22 cellular contexts compared by ENCODE assay signal in the genomic region with DNA sequence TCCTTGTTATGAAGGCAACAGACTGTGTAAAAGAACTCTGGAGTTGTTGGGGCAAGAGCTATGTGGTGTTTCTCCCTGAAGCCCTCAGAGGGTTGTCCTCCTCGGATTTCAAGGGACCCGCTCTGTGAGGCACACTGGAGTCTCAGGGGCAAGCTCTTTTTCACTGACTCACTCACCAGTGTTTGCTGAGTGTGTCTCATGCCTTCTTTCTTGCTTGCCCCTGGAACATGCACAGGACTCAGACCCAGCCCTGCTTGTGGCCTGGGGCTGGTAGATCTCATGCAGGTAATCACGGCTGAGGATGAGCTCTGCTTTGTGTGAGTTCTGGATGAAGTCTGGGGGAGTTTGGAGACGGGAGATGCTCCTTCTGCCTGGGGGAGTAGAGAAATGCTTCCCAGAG.
DNase-seq lines count a peak whose midpoint lies in the region; ATAC-seq and TF ChIP-seq lines count a peak whose summit lies in the region.
"Had no signal": no experiment of that assay in that cellular context is flagged by ENCODE, and none has a peak within 500 bp of the region (broad histone marks: within the 10 kb centered on the region; RNA-seq: fewer than 3 reads in every experiment).

No MANE protein-coding gene starts in this region.

- ATAC-seq in foreskin keratinocyte, result peak; percentile 46
- ATAC-seq: SK-N-SH treated with all-trans-retinoic acid at 6 μM for 48 hours had no signal

- H3K4me1 Mint-ChIP-seq in CD4-positive, alpha-beta memory T cell, result no peaks in the 10 kb centered on the region

- H3K27me3 ChIP-seq in foreskin keratinocyte, result no peaks in the 10 kb centered on the region
- H3K27me3 ChIP-seq in CD4-positive, alpha-beta memory T cell (ENCODE audit: insufficient read depth, low read length), result no peaks in the 10 kb centered on the region

- intact Hi-C loops in CD4-positive, alpha-beta memory T cell (cut with micrococcal nuclease), result no loop called here

- H3K27ac ChIP-seq in foreskin keratinocyte, result no peak overlapping the region
- no peak overlapping the region for H3K27ac ChIP-seq in CD4-positive, alpha-beta memory T cell (ENCODE audit: low read depth, low read length)

- no peaks in the 10 kb centered on the region for H3K9me3 ChIP-seq in CD4-positive, alpha-beta memory T cell (ENCODE audit: control insufficient read depth in 1 of 2, low read length in 2 of 2)

- H3K27ac Mint-ChIP-seq in CD4-positive, alpha-beta memory T cell, result no peak overlapping the region
- H3K27ac Mint-ChIP-seq: HFFc6 had no signal

- H3K4me1 ChIP-seq in foreskin keratinocyte, result no peaks in the 10 kb centered on the region
- no peaks in the 10 kb centered on the region for H3K4me1 ChIP-seq in CD4-positive, alpha-beta memory T cell (ENCODE audit: insufficient read depth, low read length)

- no peak overlapping the region for H3K4me3 Mint-ChIP-seq in CD4-positive, alpha-beta memory T cell
- H3K4me3 Mint-ChIP-seq: HFFc6 had no signal

- no peak overlapping the region for H3K4me3 ChIP-seq in CD4-positive, alpha-beta memory T cell (ENCODE audit: low read length in 2 of 2)

- DNase-seq in ELF-1 (ENCODE audit: low read depth, low spot score), result peak; percentile 21
- DNase-seq in RKO (ENCODE audit: low spot score), result peak; percentile 2
- DNase-seq in foreskin keratinocyte, result peak; percentile 28 to 32
- DNase-seq in renal cortical epithelial cell (ENCODE audit: low read depth), result peak; percentile 42
- DNase-seq in stimulated activated CD4-positive, alpha-beta T cell treated with anti-CD3 and anti-CD28 coated beads, Interleukin-15, amount 100 ng/mL, for 24 hours, result no peak
- DNase-seq in SW480 (ENCODE audit: low spot score), result no peak
- DNase-seq in CD4-positive, alpha-beta memory T cell, result no peak
- no peak for DNase-seq in NK-92 (lab: John Stamatoyannopoulos, UW; ENCODE audit: unreplicated experiment)
- DNase-seq: ACHN, C1 segment of cervical spinal cord, DMS 273 treated with DMSO at 0.1 percent for 48 hours, DND-41, GDM1, HFFc6, NCI-H1048, NCI-H1436, NCI-H1930, NCI-H2171, NCI-H446, RPMI8226, SIG-M5 had no signal

- CTCF ChIA-PET in CD4-positive, alpha-beta memory T cell (lab: Charles Lee; ENCODE audit: partially characterized antibody), result no interaction called here

- H3K27me3 Mint-ChIP-seq in CD4-positive, alpha-beta memory T cell, result peaks cover 5 to 17% of the 10 kb centered on the region in 2 donors

- no peak for TF ChIP-seq CTCF in foreskin keratinocyte (conservative IDR thresholded peaks at IDR 0.05)

- peaks cover 0 to 2% (median 0%) of the 10 kb centered on the region in 8 donors for H3K9me3 Mint-ChIP-seq in CD4-positive, alpha-beta memory T cell
- H3K9me3 Mint-ChIP-seq: HFFc6 had no signal

- POLR2A ChIA-PET in CD4-positive, alpha-beta memory T cell (lab: Charles Lee; ENCODE audit: partially characterized antibody), result no interaction called here

- no peaks in the 10 kb centered on the region for H3K36me3 Mint-ChIP-seq in CD4-positive, alpha-beta memory T cell

- no peaks in the 10 kb centered on the region for H3K36me3 ChIP-seq in CD4-positive, alpha-beta memory T cell (ENCODE audit: insufficient read depth, low read length)

Comparison
In these comparisons a context has a peak if more than half of its experiments do, and no peak if none do; other contexts are left out.
1. DNase-seq: peak in ELF-1 (single experiment), RKO (single experiment), foreskin keratinocyte (2 of 2) and renal cortical epithelial cell (single experiment); none in stimulated activated CD4-positive, alpha-beta T cell treated with anti-CD3 and anti-CD28 coated beads, Interleukin-15, amount 100 ng/mL, for 24 hours (single experiment), SW480 (single experiment), CD4-positive, alpha-beta memory T cell (0 of 5) and NK-92 (single experiment).